Comparison of ENCODE assay signal across 8 cellular contexts in the genomic region with DNA sequence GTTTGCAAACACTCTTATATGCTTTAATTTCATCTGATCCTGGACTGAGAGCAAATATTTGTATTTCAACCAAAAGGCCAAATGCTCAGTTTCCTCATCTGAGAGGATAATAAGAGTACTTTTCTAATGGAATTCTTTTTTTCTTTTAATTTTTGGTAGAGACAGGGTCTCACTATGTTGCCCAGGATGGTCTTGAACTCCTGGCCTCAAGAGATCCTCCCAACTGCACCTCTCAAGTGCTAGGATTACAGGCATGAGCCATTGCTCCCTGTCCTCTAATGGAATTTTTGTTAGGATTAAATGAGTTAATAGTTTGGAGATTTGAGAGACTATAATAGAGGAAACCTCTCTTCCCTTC.
DNase-seq lines count a peak whose midpoint lies in the region; ATAC-seq and TF ChIP-seq lines count a peak whose summit lies in the region.

No MANE protein-coding gene starts in this region.

- H3K4me3 ChIP-seq in HUES64 (ENCODE audit: low read length) (no peak overlapping the region), right cardiac atrium (ENCODE audit: low read length) (no peak overlapping the region), smooth muscle cell (no peak overlapping the region)

- no peaks in the 10 kb centered on the region for H4K20me1 ChIP-seq in smooth muscle cell (ENCODE audit: low read depth)

- ATAC-seq in activated CD8-positive, alpha-beta T cell treated with anti-CD3 and anti-CD28 coated beads for 36 hours = no peak
- ATAC-seq in right cardiac atrium (no peak), HG03571 (IDR thresholded peaks at IDR 0.05; ENCODE audit: unreplicated experiment) (no peak)

- peaks cover 14% of the 10 kb centered on the region; the same call in 1 of the 2 replicates for H3K4me1 ChIP-seq in HUES64 (ENCODE audit: insufficient read depth, low read length)
- H3K4me1 ChIP-seq in right cardiac atrium (ENCODE audit: control insufficient read depth, insufficient read depth, low read length) = no peaks in the 10 kb centered on the region
- H3K4me1 ChIP-seq in smooth muscle cell (ENCODE audit: low read depth) = peaks cover 4% of the 10 kb centered on the region

- POLR2A ChIA-PET in activated CD8-positive, alpha-beta T cell treated with anti-CD3 and anti-CD28 coated beads for 36 hours (lab: Charles Lee) = interaction anchor here (0.7 to 5.0 kb wide), 6 partner anchors 11 to 69 kb away, joined by 3 to 28 read pairs (median 10); a partner anchor contains a TSS

- in situ Hi-C loops in ACHN (cut with HindIII; ENCODE audit: low pct_ligation_motif_present, low pct_unique_long_range_greater_than_20kb, low sequenced_read_pairs) = no loop called here

- TF ChIP-seq POLR2A in erythroblast (IDR thresholded peaks at IDR 0.05; ENCODE audit: low read length) = no peak

- no peak overlapping the region for H2AFZ ChIP-seq in smooth muscle cell (ENCODE audit: low read depth)

- DNase-seq in activated CD8-positive, alpha-beta T cell treated with anti-CD3 and anti-CD28 coated beads for 36 hours = no peak
- DNase-seq in right cardiac atrium = no peak
- DNase-seq in smooth muscle cell (lab: John Stamatoyannopoulos, UW; ENCODE audit: unreplicated experiment) = no peak
- DNase-seq in ACHN = no peak
- DNase-seq in central memory CD4-positive, alpha-beta T cell = no peak
- no peak for DNase-seq in erythroblast (lab: John Stamatoyannopoulos, UW)

- H3K27ac Mint-ChIP-seq in activated CD8-positive, alpha-beta T cell treated with anti-CD3 and anti-CD28 coated beads for 36 hours = peak overlapping the region; percentile 100

- peak overlapping the region; percentile 51 for H3K27ac ChIP-seq in HUES64 (ENCODE audit: low read depth, low read length)
- H3K27ac ChIP-seq in right cardiac atrium (ENCODE audit: low read length) = peak overlapping the region; percentile 79
- peak overlapping the region; percentile 93 for H3K27ac ChIP-seq in smooth muscle cell (ENCODE audit: low read depth)

- H3K79me2 ChIP-seq in smooth muscle cell (ENCODE audit: low read depth) = no peaks in the 10 kb centered on the region

- H3K9ac ChIP-seq in HUES64 (ENCODE audit: low read depth, low read length) (peak overlapping the region; percentile 28; the same call in 1 of the 2 replicates), smooth muscle cell (ENCODE audit: low read depth) (peak overlapping the region; percentile 77)

- peaks cover 3% of the 10 kb centered on the region for H3K9me3 Mint-ChIP-seq in activated CD8-positive, alpha-beta T cell treated with anti-CD3 and anti-CD28 coated beads for 36 hours

- H3K36me3 ChIP-seq in HUES64 (ENCODE audit: insufficient read depth, low read length) (no peaks in the 10 kb centered on the region), smooth muscle cell (ENCODE audit: low read depth) (no peaks in the 10 kb centered on the region)

- CTCF ChIA-PET in activated CD8-positive, alpha-beta T cell treated with anti-CD3 and anti-CD28 coated beads for 36 hours (lab: Charles Lee) = interaction anchor here (0.7 to 7.9 kb wide), 3 partner anchors 8 to 36 kb away, joined by 3 to 51 read pairs (median 3); no protein-coding TSS in a partner anchor

- peaks cover 22% of the 10 kb centered on the region for H3K36me3 Mint-ChIP-seq in activated CD8-positive, alpha-beta T cell treated with anti-CD3 and anti-CD28 coated beads for 36 hours (ENCODE audit: low read depth)

- no peak for TF ChIP-seq CTCF in activated CD8-positive, alpha-beta T cell treated with anti-CD3 and anti-CD28 coated beads for 36 hours (IDR thresholded peaks at IDR 0.05)
- TF ChIP-seq CTCF in smooth muscle cell (IDR thresholded peaks at IDR 0.05; ENCODE audit: borderline replicate concordance, insufficient read depth, poor library complexity, severe bottlenecking) = no peak

- peak overlapping the region; percentile 58 for H3K4me2 ChIP-seq in smooth muscle cell

- no peaks in the 10 kb centered on the region for H3K27me3 Mint-ChIP-seq in activated CD8-positive, alpha-beta T cell treated with anti-CD3 and anti-CD28 coated beads for 36 hours

- peaks cover 3% of the 10 kb centered on the region for H3F3A ChIP-seq in smooth muscle cell (ENCODE audit: low read depth)

- H3K27me3 ChIP-seq in HUES64 (ENCODE audit: insufficient read depth, low read length) = no peaks in the 10 kb centered on the region
- no peaks in the 10 kb centered on the region for H3K27me3 ChIP-seq in right cardiac atrium (ENCODE audit: control insufficient read depth, insufficient read depth)
- H3K27me3 ChIP-seq in smooth muscle cell (ENCODE audit: low read depth) = no peaks in the 10 kb centered on the region

- H3K9me3 ChIP-seq in HUES64 (ENCODE audit: insufficient read depth, low read depth, low read length) (no peaks in the 10 kb centered on the region), right cardiac atrium (ENCODE audit: control insufficient read depth, low read length) (no peaks in the 10 kb centered on the region), smooth muscle cell (replicated peaks; ENCODE audit: low read depth) (no peaks in the 10 kb centered on the region)

- intact Hi-C loops in activated CD8-positive, alpha-beta T cell treated with anti-CD3 and anti-CD28 coated beads for 36 hours (cut with micrococcal nuclease) = loop anchor here (2.0 to 5.0 kb wide), 2 partner anchors 37 to 65 kb away; no protein-coding TSS in a partner anchor
- intact Hi-C loops in right cardiac atrium (cut with DNase I) = no loop called here

- peaks cover 60% of the 10 kb centered on the region for H3K4me1 Mint-ChIP-seq in activated CD8-positive, alpha-beta T cell treated with anti-CD3 and anti-CD28 coated beads for 36 hours (ENCODE audit: low read depth)

- H3K4me3 Mint-ChIP-seq in activated CD8-positive, alpha-beta T cell treated with anti-CD3 and anti-CD28 coated beads for 36 hours = peak overlapping the region; percentile 83
